ENCODE assay signal across 33 cellular contexts in the genomic region with DNA sequence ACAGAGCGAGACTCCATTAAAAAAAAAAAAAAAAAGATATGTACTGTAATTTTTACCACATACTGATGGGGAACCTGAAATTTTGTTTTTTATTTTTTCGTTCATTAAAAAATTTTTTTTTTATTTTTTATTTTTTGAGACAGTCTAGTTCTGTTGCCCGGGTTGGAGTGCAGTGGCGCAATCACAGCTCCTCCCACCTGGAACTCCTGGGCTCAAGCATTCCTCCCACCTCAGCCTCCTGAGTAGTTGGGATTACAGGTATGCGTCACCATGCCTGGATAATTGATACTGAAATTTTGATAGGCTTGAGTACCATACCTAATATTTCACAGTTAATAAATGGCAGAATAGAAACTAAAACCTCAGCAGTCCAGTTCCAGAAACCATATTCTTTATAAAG.
"Had no signal": no experiment of that assay in that cellular context is flagged by ENCODE, and none has a peak within 500 bp of the region (broad histone marks: within the 10 kb centered on the region; RNA-seq: fewer than 3 reads in every experiment).

No MANE protein-coding gene starts in this region.

- ATAC-seq: activated CD4-positive, alpha-beta T cell treated with anti-CD3 and anti-CD28 coated beads for 36 hours; activated CD4-positive, CD25-positive, alpha-beta regulatory T cell treated with anti-CD3 and anti-CD28 coated beads, Interleukin-2, amount 50 U/mL, for 24 hours; activated CD8-positive, alpha-beta memory T cell treated with anti-CD3 and anti-CD28 coated beads, Interleukin-2, amount 10 ng/mL, durations not matched to agents 7 days and 5 days; activated CD8-positive, alpha-beta T cell treated with anti-CD3 and anti-CD28 coated beads for 36 hours; activated CD8-positive, alpha-beta T cell treated with anti-CD3 and anti-CD28 coated beads, Interleukin-2, amount 10 ng/mL, durations not matched to agents 7 days and 5 days; T-cell; T-helper 17 cell; WTC11 had no signal

- H3K9me3 Mint-ChIP-seq: activated B cell treated with CpG ODN at 0.5 μM for 24 hours; activated CD4-positive, alpha-beta memory T cell treated with anti-CD3 and anti-CD28 coated beads for 36 hours; activated CD4-positive, alpha-beta memory T cell treated with anti-CD3 and anti-CD28 coated beads, Interleukin-2, amount 10 ng/mL, durations not matched to agents 7 days and 5 days; activated CD4-positive, alpha-beta T cell treated with anti-CD3 and anti-CD28 coated beads, Interleukin-2, amount 10 ng/mL, durations not matched to agents 24 days and 14 days; activated CD4-positive, alpha-beta T cell treated with anti-CD3 and anti-CD28 coated beads, Interleukin-2, amount 10 ng/mL, durations not matched to agents 7 days and 5 days; activated CD8-positive, alpha-beta T cell treated with anti-CD3 and anti-CD28 coated beads for 36 hours; T-cell; T-helper 1 cell treated with Interleukin-12 subunit alpha and Interleukin-12 subunit beta and Interleukin-4 antibody, amounts not matched to agents 30 μg/mL and 1 μg/mL, for 36 hours; T-helper 2 cell treated with Interferon-gamma antibody and Interleukin-4, amounts not matched to agents 5 μg/mL and 100 μg/mL, for 36 hours; WTC11 had no signal

- H3K36me3 Mint-ChIP-seq: activated CD4-positive, alpha-beta memory T cell treated with anti-CD3 and anti-CD28 coated beads for 36 hours; activated CD8-positive, alpha-beta memory T cell treated with anti-CD3 and anti-CD28 coated beads, Interleukin-2, amount 10 ng/mL, durations not matched to agents 7 days and 5 days; T-cell; WTC11 had no signal

- H3K27me3 Mint-ChIP-seq: activated B cell treated with CpG ODN at 0.5 μM for 24 hours had no signal

- H3K27ac ChIP-seq: VCaP, WERI-Rb-1 had no signal

- H3K4me3 Mint-ChIP-seq: activated B cell treated with CpG ODN at 0.5 μM for 24 hours; activated CD4-positive, alpha-beta memory T cell treated with anti-CD3 and anti-CD28 coated beads for 36 hours; activated CD4-positive, alpha-beta memory T cell treated with anti-CD3 and anti-CD28 coated beads, Interleukin-2, amount 10 ng/mL, durations not matched to agents 7 days and 5 days; activated CD4-positive, alpha-beta T cell treated with anti-CD3 and anti-CD28 coated beads for 36 hours; activated CD4-positive, alpha-beta T cell treated with anti-CD3 and anti-CD28 coated beads, Interleukin-2, amount 10 ng/mL, durations not matched to agents 24 days and 14 days; activated CD4-positive, alpha-beta T cell treated with anti-CD3 and anti-CD28 coated beads, Interleukin-2, amount 10 ng/mL, durations not matched to agents 7 days and 5 days; activated CD8-positive, alpha-beta memory T cell treated with anti-CD3 and anti-CD28 coated beads, Interleukin-2, amount 10 ng/mL, durations not matched to agents 7 days and 5 days; activated CD8-positive, alpha-beta T cell treated with anti-CD3 and anti-CD28 coated beads for 36 hours; activated CD8-positive, alpha-beta T cell treated with anti-CD3 and anti-CD28 coated beads, Interleukin-2, amount 10 ng/mL, durations not matched to agents 7 days and 5 days; T-cell; T-helper 1 cell treated with Interleukin-12 subunit alpha and Interleukin-12 subunit beta and Interleukin-4 antibody, amounts not matched to agents 30 μg/mL and 1 μg/mL, for 36 hours; T-helper 17 cell; T-helper 2 cell treated with Interferon-gamma antibody and Interleukin-4, amounts not matched to agents 5 μg/mL and 100 μg/mL, for 36 hours; WTC11 had no signal

- H3K27ac Mint-ChIP-seq: activated B cell treated with CpG ODN at 0.5 μM for 24 hours; activated CD4-positive, alpha-beta memory T cell treated with anti-CD3 and anti-CD28 coated beads for 36 hours; activated CD4-positive, alpha-beta memory T cell treated with anti-CD3 and anti-CD28 coated beads, Interleukin-2, amount 10 ng/mL, durations not matched to agents 7 days and 5 days; activated CD4-positive, alpha-beta T cell treated with anti-CD3 and anti-CD28 coated beads for 36 hours; activated CD4-positive, alpha-beta T cell treated with anti-CD3 and anti-CD28 coated beads, Interleukin-2, amount 10 ng/mL, durations not matched to agents 24 days and 14 days; activated CD4-positive, alpha-beta T cell treated with anti-CD3 and anti-CD28 coated beads, Interleukin-2, amount 10 ng/mL, durations not matched to agents 7 days and 5 days; activated CD8-positive, alpha-beta memory T cell treated with anti-CD3 and anti-CD28 coated beads, Interleukin-2, amount 10 ng/mL, durations not matched to agents 7 days and 5 days; activated CD8-positive, alpha-beta T cell treated with anti-CD3 and anti-CD28 coated beads for 36 hours; activated CD8-positive, alpha-beta T cell treated with anti-CD3 and anti-CD28 coated beads, Interleukin-2, amount 10 ng/mL, durations not matched to agents 7 days and 5 days; T-cell; T-helper 1 cell treated with Interleukin-12 subunit alpha and Interleukin-12 subunit beta and Interleukin-4 antibody, amounts not matched to agents 30 μg/mL and 1 μg/mL, for 36 hours; T-helper 17 cell; T-helper 2 cell treated with Interferon-gamma antibody and Interleukin-4, amounts not matched to agents 5 μg/mL and 100 μg/mL, for 36 hours; WTC11 had no signal

- H3K4me1 Mint-ChIP-seq: activated B cell treated with CpG ODN at 0.5 μM for 24 hours; activated CD4-positive, alpha-beta memory T cell treated with anti-CD3 and anti-CD28 coated beads, Interleukin-2, amount 10 ng/mL, durations not matched to agents 7 days and 5 days; activated CD4-positive, alpha-beta T cell treated with anti-CD3 and anti-CD28 coated beads for 36 hours; activated CD4-positive, alpha-beta T cell treated with anti-CD3 and anti-CD28 coated beads, Interleukin-2, amount 10 ng/mL, durations not matched to agents 24 days and 14 days; activated CD4-positive, alpha-beta T cell treated with anti-CD3 and anti-CD28 coated beads, Interleukin-2, amount 10 ng/mL, durations not matched to agents 7 days and 5 days; activated CD8-positive, alpha-beta memory T cell treated with anti-CD3 and anti-CD28 coated beads, Interleukin-2, amount 10 ng/mL, durations not matched to agents 7 days and 5 days; T-cell; T-helper 17 cell; WTC11 had no signal

- DNase-seq: activated B cell treated with CpG ODN at 0.5 μM for 24 hours; activated CD4-positive, alpha-beta memory T cell treated with anti-CD3 and anti-CD28 coated beads for 36 hours; activated CD4-positive, alpha-beta memory T cell treated with anti-CD3 and anti-CD28 coated beads, Interleukin-2, amount 10 ng/mL, durations not matched to agents 7 days and 5 days; activated CD4-positive, alpha-beta T cell treated with anti-CD3 and anti-CD28 coated beads for 1 hour; activated CD4-positive, alpha-beta T cell treated with anti-CD3 and anti-CD28 coated beads for 36 hours; activated CD4-positive, alpha-beta T cell treated with anti-CD3 and anti-CD28 coated beads for 4 hours; activated CD4-positive, alpha-beta T cell treated with anti-CD3 and anti-CD28 coated beads for 48 hours; activated CD4-positive, alpha-beta T cell treated with anti-CD3 and anti-CD28 coated beads, Interleukin-2, amount 10 ng/mL, durations not matched to agents 24 days and 14 days; activated CD4-positive, alpha-beta T cell treated with anti-CD3 and anti-CD28 coated beads, Interleukin-2, amount 10 ng/mL, durations not matched to agents 7 days and 5 days; activated CD4-positive, alpha-beta T cell treated with anti-CD3 and anti-CD28 coated beads, Interleukin-2, amount 50 U/mL, for 1 hour; activated CD4-positive, alpha-beta T cell treated with anti-CD3 and anti-CD28 coated beads, Interleukin-2, amount 50 U/mL, for 4 hours; activated CD4-positive, alpha-beta T cell treated with anti-CD3 and anti-CD28 coated beads, Interleukin-2, amount 50 U/mL, for 48 hours; activated CD4-positive, CD25-positive, alpha-beta regulatory T cell; activated CD4-positive, CD25-positive, alpha-beta regulatory T cell treated with anti-CD3 and anti-CD28 coated beads, Interleukin-2, amount 50 U/mL, for 72 hours; activated CD8-positive, alpha-beta memory T cell treated with anti-CD3 and anti-CD28 coated beads for 24 hours; activated CD8-positive, alpha-beta memory T cell treated with anti-CD3 and anti-CD28 coated beads, Interleukin-2, amount 10 ng/mL, durations not matched to agents 7 days and 5 days; activated CD8-positive, alpha-beta memory T cell treated with anti-CD3 and anti-CD28 coated beads, Interleukin-2, amount 50 U/mL, for 4 hours; activated CD8-positive, alpha-beta memory T cell treated with anti-CD3 and anti-CD28 coated beads, Interleukin-2, amount 50 U/mL, for 48 hours; activated CD8-positive, alpha-beta T cell treated with anti-CD3 and anti-CD28 coated beads for 36 hours; activated CD8-positive, alpha-beta T cell treated with anti-CD3 and anti-CD28 coated beads, Interleukin-2, amount 10 ng/mL, durations not matched to agents 7 days and 5 days; activated T-cell treated with anti-CD3 and anti-CD28 coated beads for 4 hours; T-cell; T-helper 1 cell; T-helper 17 cell; T-helper 9 cell; T1000; WERI-Rb-1 had no signal

- FAIRE-seq: TTC549 had no signal

- H3K36me3 ChIP-seq: WERI-Rb-1 had no signal
